In the genomic region with DNA sequence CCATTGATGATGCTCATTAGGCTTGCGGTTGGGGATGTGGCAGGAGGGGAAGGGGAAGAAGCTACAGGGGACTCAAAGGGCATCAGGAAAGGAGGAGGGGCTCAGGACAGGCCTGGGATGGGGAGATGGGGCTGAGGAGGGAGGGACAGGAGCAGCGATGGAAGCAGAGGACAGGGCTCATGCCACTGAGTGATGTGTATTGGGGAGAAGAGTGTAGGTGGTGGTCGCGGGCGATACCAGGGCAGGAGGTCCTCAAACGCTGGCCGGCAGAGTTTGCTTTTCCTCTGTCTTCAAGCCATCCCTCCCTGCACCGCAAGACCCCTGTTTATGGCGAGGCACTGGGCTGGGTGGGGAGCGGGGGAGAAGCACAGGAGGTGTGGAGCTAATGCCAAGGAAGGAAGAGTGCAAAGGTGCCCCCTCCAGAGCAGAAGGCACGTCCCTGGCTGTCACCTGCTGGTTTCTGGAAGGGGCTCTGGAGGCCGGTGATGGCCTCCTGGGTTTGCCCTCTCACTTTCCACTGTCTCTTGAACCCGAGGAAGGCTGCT, we compare ENCODE assay signal across 1 cellular context.
TF ChIP-seq lines count a peak whose summit lies in the region.

No MANE protein-coding gene starts in this region.

TF ChIP-seq in IMR-90, 13 proteins besides CTCF, POLR2A, EP300 and RAD21:
- TF ChIP-seq CHD1 (IDR thresholded peaks at IDR 0.05; ENCODE audit: low read depth, low read length) (no peak), FOS (IDR thresholded peaks at IDR 0.05; ENCODE audit: low read depth, low read length) (no peak), CEBPB (IDR thresholded peaks at IDR 0.05; ENCODE audit: low read depth, low read length) (no peak), SMC3 (IDR thresholded peaks at IDR 0.05; ENCODE audit: low read depth, low read length) (no peak), NFE2L2 (IDR thresholded peaks at IDR 0.05; ENCODE audit: low read depth, low read length) (no peak), RCOR1 (IDR thresholded peaks at IDR 0.05; ENCODE audit: insufficient replicate concordance, low read length) (no peak), BHLHE40 (IDR thresholded peaks at IDR 0.05; ENCODE audit: low read depth, low read length) (no peak), MAFK (IDR thresholded peaks at IDR 0.05; ENCODE audit: low read depth, low read length) (no peak), RFX5 (IDR thresholded peaks at IDR 0.05; ENCODE audit: low read depth, low read length) (no peak), MAZ (IDR thresholded peaks at IDR 0.05; ENCODE audit: borderline replicate concordance, low read depth, low read length) (no peak), MXI1 (IDR thresholded peaks at IDR 0.05; ENCODE audit: borderline replicate concordance, low read depth, low read length) (no peak)
- TF ChIP-seq, protein P1, sequence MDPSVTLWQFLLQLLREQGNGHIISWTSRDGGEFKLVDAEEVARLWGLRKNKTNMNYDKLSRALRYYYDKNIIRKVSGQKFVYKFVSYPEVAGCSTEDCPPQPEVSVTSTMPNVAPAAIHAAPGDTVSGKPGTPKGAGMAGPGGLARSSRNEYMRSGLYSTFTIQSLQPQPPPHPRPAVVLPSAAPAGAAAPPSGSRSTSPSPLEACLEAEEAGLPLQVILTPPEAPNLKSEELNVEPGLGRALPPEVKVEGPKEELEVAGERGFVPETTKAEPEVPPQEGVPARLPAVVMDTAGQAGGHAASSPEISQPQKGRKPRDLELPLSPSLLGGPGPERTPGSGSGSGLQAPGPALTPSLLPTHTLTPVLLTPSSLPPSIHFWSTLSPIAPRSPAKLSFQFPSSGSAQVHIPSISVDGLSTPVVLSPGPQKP (IDR thresholded peaks at IDR 0.05; ENCODE audit: borderline replicate concordance, low read depth, low read length): no peak
- TF ChIP-seq, protein P2, sequence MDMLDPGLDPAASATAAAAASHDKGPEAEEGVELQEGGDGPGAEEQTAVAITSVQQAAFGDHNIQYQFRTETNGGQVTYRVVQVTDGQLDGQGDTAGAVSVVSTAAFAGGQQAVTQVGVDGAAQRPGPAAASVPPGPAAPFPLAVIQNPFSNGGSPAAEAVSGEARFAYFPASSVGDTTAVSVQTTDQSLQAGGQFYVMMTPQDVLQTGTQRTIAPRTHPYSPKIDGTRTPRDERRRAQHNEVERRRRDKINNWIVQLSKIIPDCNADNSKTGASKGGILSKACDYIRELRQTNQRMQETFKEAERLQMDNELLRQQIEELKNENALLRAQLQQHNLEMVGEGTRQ (IDR thresholded peaks at IDR 0.05; ENCODE audit: low read depth, low read length): no peak
